ENCODE assay signal across 1 cellular context in genomic region chr20:35653893-35654292, GRCh38.
A peak's percentile ranks its signal among the peaks of the same experiment; 100 is the strongest.
TF ChIP-seq lines count a peak whose summit lies in the region.

No MANE protein-coding gene starts in this region.

TF ChIP-seq in HepG2, 621 proteins besides CTCF, POLR2A, EP300 and RAD21:
- TF ChIP-seq ZNF556 (CRISPR knock-in tag; IDR thresholded peaks at IDR 0.05; ENCODE audit: borderline replicate concordance), result no peak
- peak; percentile 9 for TF ChIP-seq RBM22 (optimal IDR thresholded peaks at IDR 0.05; ENCODE audit: low read length)
- TF ChIP-seq MAFK (conservative IDR thresholded peaks at IDR 0.05 in 1 of 2, IDR thresholded peaks at IDR 0.05 in 1 of 2; ENCODE audit: low read length in 2 of 2), result peak; percentile 62 to 66
- peak; percentile 36 for TF ChIP-seq ASH2L (IDR thresholded peaks at IDR 0.05; ENCODE audit: insufficient read length, low read depth, low read length)
- TF ChIP-seq XBP1 (CRISPR knock-in tag; IDR thresholded peaks at IDR 0.05), result no peak
- TF ChIP-seq SRSF1 (optimal IDR thresholded peaks at IDR 0.05; ENCODE audit: low read depth, low read length), result no peak
- TF ChIP-seq EEA1 (CRISPR knock-in tag; IDR thresholded peaks at IDR 0.05; ENCODE audit: borderline replicate concordance), result no peak
- TF ChIP-seq POLR2G (IDR thresholded peaks at IDR 0.05; ENCODE audit: low read depth, low read length), result peak; percentile 52
- TF ChIP-seq MAFF (IDR thresholded peaks at IDR 0.05; ENCODE audit: low read depth, low read length), result 0 out of 2 replicates have a peak, but pooled peaks have one; percentile 34
